In the genomic region with DNA sequence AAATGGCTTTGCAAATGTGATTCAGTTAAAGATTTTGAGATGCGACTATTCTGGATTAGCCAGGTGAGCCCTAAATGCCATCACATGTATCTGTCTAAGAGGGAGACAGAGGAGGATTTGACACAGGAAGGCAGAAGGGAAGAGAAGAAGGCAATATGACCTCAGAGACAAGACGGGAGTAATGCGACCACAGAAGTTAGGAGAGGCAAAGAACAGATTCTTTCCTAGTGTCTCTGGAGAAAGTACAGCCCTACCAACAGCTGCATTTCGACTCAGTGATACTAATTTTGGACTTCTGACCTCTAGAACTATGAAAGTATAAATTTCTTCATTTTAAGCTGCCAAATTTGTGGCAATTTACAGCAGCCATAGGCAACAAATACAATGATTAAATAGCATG, we compare ENCODE assay signal across 34 cellular contexts. TPM values are rescaled to one million over a fixed set of nuclear protein-coding genes. Genes with fewer than 3 reads are reported as not detected.
"Had no signal": no experiment of that assay in that cellular context is flagged by ENCODE, and none has a peak within 500 bp of the region (broad histone marks: within the 10 kb centered on the region; RNA-seq: fewer than 3 reads in every experiment).

No MANE protein-coding gene starts in this region.

- H3K4me1 Mint-ChIP-seq: activated B cell treated with CpG ODN at 0.5 μM for 24 hours; activated T-helper 17 cell treated with anti-CD3 and anti-CD28 coated beads, Interleukin-2, amount 50 U/mL, for 72 hours; T-helper 17 cell had no signal

- H3K9me3 Mint-ChIP-seq: activated B cell treated with CpG ODN at 0.5 μM for 24 hours; activated CD8-positive, alpha-beta T cell treated with anti-CD3 and anti-CD28 coated beads for 36 hours; activated T-helper 17 cell treated with anti-CD3 and anti-CD28 coated beads, Interleukin-2, amount 50 U/mL, for 72 hours; T-helper 2 cell treated with Interferon-gamma antibody and Interleukin-4, amounts not matched to agents 5 μg/mL and 100 μg/mL, for 36 hours had no signal

- H3K27me3 ChIP-seq: adrenal gland, body of pancreas, cardiac muscle cell, colonic mucosa, esophagus squamous epithelium, gastroesophageal sphincter had no signal

- ATAC-seq: activated CD4-positive, CD25-positive, alpha-beta regulatory T cell treated with anti-CD3 and anti-CD28 coated beads, Interleukin-2, amount 50 U/mL, for 24 hours; activated CD8-positive, alpha-beta T cell treated with anti-CD3 and anti-CD28 coated beads for 36 hours; activated T-cell treated with anti-CD3 and anti-CD28 coated beads, Interleukin-2, amount 50 U/mL, for 4 hours; activated T-helper 17 cell treated with anti-CD3 and anti-CD28 coated beads, Interleukin-2, amount 50 U/mL, for 72 hours; body of pancreas; gastroesophageal sphincter; T-helper 17 cell had no signal

- DNase-seq: activated B cell treated with CpG ODN at 0.5 μM for 24 hours; activated CD4-positive, alpha-beta T cell treated with anti-CD3 and anti-CD28 coated beads for 48 hours; activated CD4-positive, alpha-beta T cell treated with anti-CD3 and anti-CD28 coated beads, Interleukin-2, amount 50 U/mL, for 1 hour; activated CD4-positive, alpha-beta T cell treated with anti-CD3 and anti-CD28 coated beads, Interleukin-2, amount 50 U/mL, for 48 hours; activated CD8-positive, alpha-beta memory T cell treated with anti-CD3 and anti-CD28 coated beads for 24 hours; activated CD8-positive, alpha-beta T cell treated with anti-CD3 and anti-CD28 coated beads for 36 hours; activated effector memory CD4-positive, alpha-beta T cell treated with Interleukin-2 at 50 U/mL for 16 hours; activated gamma-delta T cell treated with Interleukin-2 at 50 U/mL for 16 hours; activated naive CD4-positive, alpha-beta T cell treated with anti-CD3 and anti-CD28 coated beads, Interleukin-2, amount 50 U/mL, for 16 hours; activated naive CD4-positive, alpha-beta T cell treated with Interleukin-2 at 50 U/mL for 16 hours; activated T-cell treated with anti-CD3 and anti-CD28 coated beads, Interleukin-2, amount 50 U/mL, for 4 hours; adrenal gland; amygdala; aorta; body of pancreas; central memory CD4-positive, alpha-beta T cell; cerebellar nuclear complex; colonic mucosa; effector CD8-positive, alpha-beta T cell; esophagus squamous epithelium; foreskin melanocyte; T-helper 1 cell; T-helper 17 cell; T1000; WERI-Rb-1 had no signal

- H3K9me3 ChIP-seq: adrenal gland, body of pancreas, colonic mucosa, esophagus squamous epithelium, gastroesophageal sphincter had no signal

- H3K4me3 ChIP-seq: adrenal gland, body of pancreas, cardiac muscle cell, colonic mucosa, esophagus squamous epithelium, gastroesophageal sphincter had no signal

- H3K36me3 Mint-ChIP-seq: activated naive CD8-positive, alpha-beta T cell had no signal

- H3K27ac Mint-ChIP-seq: activated B cell treated with CpG ODN at 0.5 μM for 24 hours; activated CD8-positive, alpha-beta T cell treated with anti-CD3 and anti-CD28 coated beads for 36 hours; activated naive CD8-positive, alpha-beta T cell; activated T-helper 17 cell treated with anti-CD3 and anti-CD28 coated beads, Interleukin-2, amount 50 U/mL, for 72 hours; T-helper 17 cell; T-helper 2 cell treated with Interferon-gamma antibody and Interleukin-4, amounts not matched to agents 5 μg/mL and 100 μg/mL, for 36 hours had no signal

- H3K27ac ChIP-seq: adrenal gland, body of pancreas, cardiac muscle cell, colonic mucosa, epithelial cell of prostate, esophagus squamous epithelium, gastroesophageal sphincter, WERI-Rb-1 had no signal

- FAIRE-seq: endometrium, endothelial cell of umbilical vein had no signal

- H3K36me3 ChIP-seq: adrenal gland, cardiac muscle cell, colonic mucosa, esophagus squamous epithelium, gastroesophageal sphincter, WERI-Rb-1 had no signal

- H3K4me1 ChIP-seq: adrenal gland, body of pancreas, colonic mucosa, esophagus squamous epithelium, gastroesophageal sphincter had no signal

- H3K4me3 Mint-ChIP-seq: activated B cell treated with CpG ODN at 0.5 μM for 24 hours; activated CD8-positive, alpha-beta T cell treated with anti-CD3 and anti-CD28 coated beads for 36 hours; activated naive CD8-positive, alpha-beta T cell; activated T-cell treated with anti-CD3 and anti-CD28 coated beads, Interleukin-2, amount 50 U/mL, for 4 hours; activated T-helper 17 cell treated with anti-CD3 and anti-CD28 coated beads, Interleukin-2, amount 50 U/mL, for 72 hours; T-helper 17 cell; T-helper 2 cell treated with Interferon-gamma antibody and Interleukin-4, amounts not matched to agents 5 μg/mL and 100 μg/mL, for 36 hours had no signal

RNA-seq across cellular contexts. Expression of gene TPD52L1, which starts 24.2 kb away (rescaled TPM):
- total RNA-seq: activated B cell treated with CpG ODN at 0.5 μM for 24 hours, T-helper 17 cell had no signal
